In the genomic region with DNA sequence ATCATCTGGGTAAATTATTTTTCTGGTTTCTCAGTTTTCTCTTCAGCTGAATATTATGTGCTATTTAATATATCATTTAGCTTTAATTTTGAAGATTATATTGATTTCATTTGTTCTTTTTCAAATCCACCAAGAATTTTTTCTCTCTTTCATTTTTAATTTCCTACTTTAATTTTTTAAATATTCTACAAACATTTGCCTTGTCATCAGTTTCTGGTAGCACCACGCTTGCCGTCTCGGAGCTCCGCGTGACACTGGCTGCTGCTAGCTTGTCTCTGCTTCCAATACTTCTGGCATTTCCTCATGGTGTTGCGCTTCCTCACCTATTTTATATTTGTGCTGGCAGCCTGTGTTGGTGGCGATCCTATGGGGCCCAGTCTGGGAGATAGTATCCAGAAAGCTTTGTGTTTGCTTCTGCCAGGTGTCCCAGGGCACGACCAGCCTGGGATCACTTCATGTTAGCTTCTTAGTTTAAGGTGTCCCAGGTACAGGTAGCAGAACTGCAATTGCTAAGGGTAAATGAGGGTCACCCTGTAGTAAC, we compare ENCODE assay signal across 11 cellular contexts. TPM values are rescaled to one million over a fixed set of nuclear protein-coding genes. Genes with fewer than 3 reads are reported as not detected.
"Had no signal": no experiment of that assay in that cellular context is flagged by ENCODE, and none has a peak within 500 bp of the region (broad histone marks: within the 10 kb centered on the region; RNA-seq: fewer than 3 reads in every experiment).

No MANE protein-coding gene starts in this region.

RNA-seq across cellular contexts. Expression of gene GPR31, which starts 33.3 kb away (rescaled TPM):
- total RNA-seq: OCI-LY7, PC-3, PC-9, Peyer's patch, Right ventricle myocardium inferior, Right ventricle myocardium superior, RPMI7951, SJCRH30, SJSA1, SK-MEL-5 had no signal
- polyA plus RNA-seq: SK-N-SH had no signal
